Comparison of ENCODE assay signal across 24 cellular contexts in the genomic region with DNA sequence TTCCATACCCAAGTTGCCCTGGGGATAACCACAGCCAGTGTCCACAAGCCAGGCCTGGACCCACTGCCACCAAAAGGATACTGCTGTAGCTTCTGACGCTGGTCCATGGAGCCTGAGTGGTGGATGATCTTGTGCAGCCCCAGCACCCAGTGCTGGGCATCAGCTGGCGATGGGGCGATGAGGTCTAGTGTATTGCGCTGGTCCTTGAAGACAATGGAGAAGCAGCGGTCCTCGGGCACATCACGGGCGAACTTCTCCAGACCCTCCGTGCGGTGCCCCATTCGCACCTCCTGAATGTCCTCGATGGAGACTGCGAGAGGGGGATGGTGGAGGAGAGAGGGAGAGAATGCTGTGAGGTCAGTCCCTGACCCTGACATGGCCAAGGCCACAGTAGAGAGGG. TPM values are rescaled to one million over a fixed set of nuclear protein-coding genes. Genes with fewer than 3 reads are reported as not detected.
"Had no signal": no experiment of that assay in that cellular context is flagged by ENCODE, and none has a peak within 500 bp of the region (broad histone marks: within the 10 kb centered on the region; RNA-seq: fewer than 3 reads in every experiment).

No MANE protein-coding gene starts in this region.

- H3K4me3 Mint-ChIP-seq: central memory CD8-positive, alpha-beta T cell; nephron; T-helper 17 cell had no signal

- H3K4me1 Mint-ChIP-seq: nephron had no signal

- H3K4me3 ChIP-seq: ovary, prostate gland, spleen, tibial nerve had no signal

- ATAC-seq: activated CD4-positive, CD25-positive, alpha-beta regulatory T cell treated with anti-CD3 and anti-CD28 coated beads, Interleukin-2, amount 50 U/mL, for 24 hours; activated naive CD4-positive, alpha-beta T cell treated with anti-CD3 and anti-CD28 coated beads, Interleukin-2, amount 50 U/mL, for 72 hours; left cardiac atrium; T-helper 17 cell had no signal

- H3K4me1 ChIP-seq: prostate gland, tibial nerve had no signal

- H3K36me3 ChIP-seq: ovary, prostate gland, WERI-Rb-1 had no signal

- DNase-seq: activated CD4-positive, alpha-beta T cell treated with anti-CD3 and anti-CD28 coated beads for 48 hours; activated CD4-positive, alpha-beta T cell treated with anti-CD3 and anti-CD28 coated beads, Interleukin-2, amount 50 U/mL, for 48 hours; activated CD8-positive, alpha-beta memory T cell treated with anti-CD3 and anti-CD28 coated beads, Interleukin-2, amount 50 U/mL, for 4 hours; activated gamma-delta T cell treated with Interleukin-2 at 50 U/mL for 16 hours; activated T-cell treated with anti-CD3 and anti-CD28 coated beads, Interleukin-2, amount 50 U/mL, for 1 hour; effector CD8-positive, alpha-beta T cell; glutamatergic neuron; islet precursor cell; left cardiac atrium; midbrain; retina; spleen; stimulated activated naive CD4-positive, alpha-beta T cell treated with Interleukin-2 at 50 U/mL for 16 hours; T-helper 17 cell; T1000; WERI-Rb-1 had no signal

- H3K27me3 ChIP-seq: ovary, spleen, tibial nerve had no signal

- H3K27ac Mint-ChIP-seq: activated naive CD4-positive, alpha-beta T cell treated with anti-CD3 and anti-CD28 coated beads, Interleukin-2, amount 50 U/mL, for 72 hours; nephron had no signal

- H3K27me3 Mint-ChIP-seq: central memory CD8-positive, alpha-beta T cell; T-helper 17 cell had no signal

- H3K9me3 ChIP-seq: prostate gland had no signal

- H3K27ac ChIP-seq: ovary, prostate gland, spleen, tibial nerve, WERI-Rb-1 had no signal

- H3K9me3 Mint-ChIP-seq: nephron had no signal

RNA-seq across cellular contexts. Expression of a gene that starts 22.6 kb away (rescaled TPM):
- total RNA-seq: epithelial cell of proximal tubule had no signal
